In genomic region chr5:171823269-171823668, GRCh38 we compare ENCODE assay signal across 19 cellular contexts. TPM values are rescaled to one million over a fixed set of nuclear protein-coding genes. Genes with fewer than 3 reads are reported as not detected.
DNase-seq lines count a peak whose midpoint lies in the region; ATAC-seq and TF ChIP-seq lines count a peak whose summit lies in the region.
"Had no signal": no experiment of that assay in that cellular context is flagged by ENCODE, and none has a peak within 500 bp of the region (broad histone marks: within the 10 kb centered on the region; RNA-seq: fewer than 3 reads in every experiment).

No MANE protein-coding gene starts in this region.

- ATAC-seq in GM19324 (IDR thresholded peaks at IDR 0.05; ENCODE audit: low FRiP score, unreplicated experiment) (peak; percentile 58), esophagus mucosa (no peak), foreskin keratinocyte (no peak)
- ATAC-seq: K562, Right ventricle myocardium inferior had no signal

- TF ChIP-seq CTCF in foreskin keratinocyte (conservative IDR thresholded peaks at IDR 0.05): no peak

- no peaks in the 10 kb centered on the region for H3K4me1 ChIP-seq in foreskin keratinocyte
- H3K4me1 ChIP-seq: BE2C had no signal

- no peak overlapping the region for H3K27ac ChIP-seq in foreskin keratinocyte
- H3K27ac ChIP-seq: SK-N-MC had no signal

- DNase-seq in SW480 (ENCODE audit: low spot score): peak; percentile 38
- peak; percentile 22 for DNase-seq in mucosa of gallbladder (ENCODE audit: low spot score)
- no peak for DNase-seq in DMS153 treated with DMSO at 0.1 percent for 48 hours (lab: John Stamatoyannopoulos, UW; ENCODE audit: unreplicated experiment)
- DNase-seq in foreskin keratinocyte: no peak
- DNase-seq in nucleus accumbens (lab: John Stamatoyannopoulos, UW): no peak
- DNase-seq: BE2C; CD4-positive, alpha-beta memory T cell; DMS 273 treated with DMSO at 0.1 percent for 48 hours; NCI-H1092 treated with DMSO at 0.1 percent for 48 hours; NCI-H1694; NCI-H2107; NCI-H774 had no signal

- no peaks in the 10 kb centered on the region for H3K27me3 ChIP-seq in foreskin keratinocyte
- H3K27me3 ChIP-seq: BE2C had no signal

RNA-seq across cellular contexts. Expression of gene SMIM23, which starts 37.7 kb away (rescaled TPM):
- total RNA-seq in mucosa of gallbladder (not detected), esophagus mucosa (not detected), foreskin keratinocyte (not detected in 2 replicates)
- polyA plus RNA-seq in foreskin keratinocyte: not detected in 2 replicates
- total RNA-seq: CD4-positive, alpha-beta memory T cell; K562; MCF 10A; Right ventricle myocardium inferior had no signal
- polyA plus RNA-seq: AG04450; CD4-positive, alpha-beta memory T cell; K562 had no signal

Comparison
In these comparisons a context has a peak if more than half of its experiments do, and no peak if none do; other contexts are left out.
1. DNase-seq: peak in SW480 (single experiment) and mucosa of gallbladder (single experiment); none in DMS153 treated with DMSO at 0.1 percent for 48 hours (single experiment), foreskin keratinocyte (0 of 2) and nucleus accumbens (0 of 56).